Comparison of ENCODE assay signal across 2 cellular contexts in the genomic region with DNA sequence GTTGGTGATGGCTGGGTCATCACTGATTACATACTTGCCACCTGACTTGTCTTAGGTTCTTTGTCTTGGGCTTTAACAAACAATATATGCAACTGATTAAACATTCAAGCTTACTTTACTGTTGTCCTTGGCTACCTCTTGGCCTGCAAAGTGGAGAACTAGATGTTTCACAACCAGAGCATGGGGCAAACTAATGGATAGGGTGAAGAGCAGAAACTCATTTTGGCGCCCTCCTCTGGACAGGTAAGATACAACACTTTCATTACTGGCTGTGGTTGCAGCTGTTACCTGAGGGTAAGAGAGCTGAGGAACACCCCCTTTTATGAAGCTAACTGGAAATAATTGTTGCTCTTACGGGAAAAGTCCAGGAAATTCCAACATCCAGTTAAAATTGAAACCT.
TF ChIP-seq lines count a peak whose summit lies in the region.

No MANE protein-coding gene starts in this region.

TF ChIP-seq in SK-N-SH, 30 proteins besides CTCF, POLR2A, EP300 and RAD21 (continued from another document):
- TF ChIP-seq, protein P1, sequence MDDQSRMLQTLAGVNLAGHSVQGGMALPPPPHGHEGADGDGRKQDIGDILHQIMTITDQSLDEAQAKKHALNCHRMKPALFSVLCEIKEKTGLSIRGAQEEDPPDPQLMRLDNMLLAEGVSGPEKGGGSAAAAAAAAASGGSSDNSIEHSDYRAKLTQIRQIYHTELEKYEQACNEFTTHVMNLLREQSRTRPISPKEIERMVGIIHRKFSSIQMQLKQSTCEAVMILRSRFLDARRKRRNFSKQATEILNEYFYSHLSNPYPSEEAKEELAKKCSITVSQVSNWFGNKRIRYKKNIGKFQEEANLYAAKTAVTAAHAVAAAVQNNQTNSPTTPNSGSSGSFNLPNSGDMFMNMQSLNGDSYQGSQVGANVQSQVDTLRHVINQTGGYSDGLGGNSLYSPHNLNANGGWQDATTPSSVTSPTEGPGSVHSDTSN (IDR thresholded peaks at IDR 0.05) = no peak
- no peak for TF ChIP-seq REST (IDR thresholded peaks at IDR 0.05; ENCODE audit: low read depth, low read length)
- no peak for TF ChIP-seq RXRA (IDR thresholded peaks at IDR 0.05; ENCODE audit: borderline replicate concordance, low read depth)
- no peak for TF ChIP-seq EZH2phosphoT487 (IDR thresholded peaks at IDR 0.05; ENCODE audit: borderline replicate concordance, low read depth)
- TF ChIP-seq ZBTB33 (IDR thresholded peaks at IDR 0.05; ENCODE audit: borderline replicate concordance, low read depth) = no peak

TF ChIP-seq in SK-N-SH treated with all-trans-retinoic acid at 6 μM for 48 hours, 23 proteins besides CTCF, POLR2A, EP300 and RAD21 (continued from another document):
- TF ChIP-seq TSHZ2 (CRISPR knock-in tag; IDR thresholded peaks at IDR 0.05) (no peak), ZNF8 (CRISPR knock-in tag; IDR thresholded peaks at IDR 0.05) (no peak), BACH2 (CRISPR knock-in tag; IDR thresholded peaks at IDR 0.05; ENCODE audit: borderline replicate concordance) (no peak), ZFP3 (CRISPR knock-in tag; IDR thresholded peaks at IDR 0.05) (no peak), ZNF565 (CRISPR knock-in tag; conservative IDR thresholded peaks at IDR 0.05; ENCODE audit: low read depth) (no peak), CSDC2 (CRISPR knock-in tag; IDR thresholded peaks at IDR 0.05) (no peak), ARNTL (CRISPR knock-in tag; IDR thresholded peaks at IDR 0.05; ENCODE audit: borderline replicate concordance, low read depth) (no peak)
- TF ChIP-seq, protein P2, sequence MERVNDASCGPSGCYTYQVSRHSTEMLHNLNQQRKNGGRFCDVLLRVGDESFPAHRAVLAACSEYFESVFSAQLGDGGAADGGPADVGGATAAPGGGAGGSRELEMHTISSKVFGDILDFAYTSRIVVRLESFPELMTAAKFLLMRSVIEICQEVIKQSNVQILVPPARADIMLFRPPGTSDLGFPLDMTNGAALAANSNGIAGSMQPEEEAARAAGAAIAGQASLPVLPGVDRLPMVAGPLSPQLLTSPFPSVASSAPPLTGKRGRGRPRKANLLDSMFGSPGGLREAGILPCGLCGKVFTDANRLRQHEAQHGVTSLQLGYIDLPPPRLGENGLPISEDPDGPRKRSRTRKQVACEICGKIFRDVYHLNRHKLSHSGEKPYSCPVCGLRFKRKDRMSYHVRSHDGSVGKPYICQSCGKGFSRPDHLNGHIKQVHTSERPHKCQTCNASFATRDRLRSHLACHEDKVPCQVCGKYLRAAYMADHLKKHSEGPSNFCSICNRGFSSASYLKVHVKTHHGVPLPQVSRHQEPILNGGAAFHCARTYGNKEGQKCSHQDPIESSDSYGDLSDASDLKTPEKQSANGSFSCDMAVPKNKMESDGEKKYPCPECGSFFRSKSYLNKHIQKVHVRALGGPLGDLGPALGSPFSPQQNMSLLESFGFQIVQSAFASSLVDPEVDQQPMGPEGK (CRISPR knock-in tag; IDR thresholded peaks at IDR 0.05; ENCODE audit: borderline replicate concordance) = no peak
- TF ChIP-seq, protein P3, sequence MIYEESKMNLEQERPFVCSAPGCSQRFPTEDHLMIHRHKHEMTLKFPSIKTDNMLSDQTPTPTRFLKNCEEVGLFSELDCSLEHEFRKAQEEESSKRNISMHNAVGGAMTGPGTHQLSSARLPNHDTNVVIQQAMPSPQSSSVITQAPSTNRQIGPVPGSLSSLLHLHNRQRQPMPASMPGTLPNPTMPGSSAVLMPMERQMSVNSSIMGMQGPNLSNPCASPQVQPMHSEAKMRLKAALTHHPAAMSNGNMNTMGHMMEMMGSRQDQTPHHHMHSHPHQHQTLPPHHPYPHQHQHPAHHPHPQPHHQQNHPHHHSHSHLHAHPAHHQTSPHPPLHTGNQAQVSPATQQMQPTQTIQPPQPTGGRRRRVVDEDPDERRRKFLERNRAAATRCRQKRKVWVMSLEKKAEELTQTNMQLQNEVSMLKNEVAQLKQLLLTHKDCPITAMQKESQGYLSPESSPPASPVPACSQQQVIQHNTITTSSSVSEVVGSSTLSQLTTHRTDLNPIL (CRISPR knock-in tag; IDR thresholded peaks at IDR 0.05; ENCODE audit: low read depth) = no peak
